Comparison of ENCODE assay signal across 13 cellular contexts in the genomic region with DNA sequence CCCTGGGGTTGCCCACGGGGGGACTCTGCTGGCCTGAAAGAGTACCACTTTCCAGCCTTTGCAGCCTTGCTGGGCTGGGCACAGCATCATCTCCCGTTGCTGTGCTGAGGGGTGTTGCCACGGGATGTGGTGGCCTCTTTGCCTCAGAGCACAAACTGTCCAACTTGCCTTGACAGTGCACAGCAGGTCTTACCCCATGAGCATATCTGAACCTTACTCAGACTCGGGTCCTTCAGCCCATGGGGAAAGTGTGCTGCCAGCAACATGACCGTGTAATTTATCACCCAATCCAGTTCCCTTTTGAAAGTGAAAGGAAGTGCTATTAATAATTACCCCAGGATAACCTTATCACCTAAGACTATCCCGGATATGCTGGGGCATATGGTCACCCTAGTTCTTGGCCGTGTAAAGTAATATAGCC. TPM values are rescaled to one million over a fixed set of nuclear protein-coding genes. Genes with fewer than 3 reads are reported as not detected.
A peak's percentile ranks its signal among the peaks of the same experiment; 100 is the strongest.
DNase-seq lines count a peak whose midpoint lies in the region; ATAC-seq, FAIRE-seq and TF ChIP-seq lines count a peak whose summit lies in the region.
"Had no signal": no experiment of that assay in that cellular context is flagged by ENCODE, and none has a peak within 500 bp of the region (broad histone marks: within the 10 kb centered on the region; RNA-seq: fewer than 3 reads in every experiment).

No MANE protein-coding gene starts in this region.

- no peaks in the 10 kb centered on the region for H3K27me3 ChIP-seq in trophoblast cell (ENCODE audit: insufficient read depth, low read length)

- POLR2A ChIA-PET in A549 (lab: Yijun Ruan, JAX) = no interaction called here

- intact Hi-C loops in left ventricle myocardium superior (cut with micrococcal nuclease) = no loop called here

- no peak overlapping the region for H3K14ac ChIP-seq in trophoblast cell (ENCODE audit: low read length)

- no peak overlapping the region for H3K4me3 ChIP-seq in A549
- H3K4me3 ChIP-seq in trophoblast cell (ENCODE audit: low read depth, low read length) = no peak overlapping the region

- ATAC-seq in A549 = peak; percentile 47 to 53; a peak in 4 of 6 replicates
- ATAC-seq in GM21447 (IDR thresholded peaks at IDR 0.05; ENCODE audit: unreplicated experiment) = peak; percentile 95
- peak; percentile 84 for ATAC-seq in HG03575 (IDR thresholded peaks at IDR 0.05; ENCODE audit: extremely low read depth, insufficient number of reproducible peaks, low FRiP score, unreplicated experiment)
- ATAC-seq in left ventricle myocardium superior = peak; percentile 81
- ATAC-seq in GM21717 (IDR thresholded peaks at IDR 0.05; ENCODE audit: unreplicated experiment) = no peak
- ATAC-seq in SK-N-SH treated with all-trans-retinoic acid at 6 μM for 48 hours = no peak

- no peak overlapping the region for H2BK120ac ChIP-seq in trophoblast cell (ENCODE audit: insufficient read depth, low read length, poor library complexity)

- H3K9me3 ChIP-seq in A549 = no peaks in the 10 kb centered on the region
- no peaks in the 10 kb centered on the region for H3K9me3 ChIP-seq in trophoblast cell (ENCODE audit: insufficient read depth, low read depth, low read length)

- no peak for TF ChIP-seq EP300 in A549 (IDR thresholded peaks at IDR 0.05)

- no peak overlapping the region for H2AFZ ChIP-seq in trophoblast cell (ENCODE audit: insufficient read depth, low read length, poor library complexity)

- H3K4me2 ChIP-seq in A549 (peak overlapping the region; percentile 14; the same call in 2 of the 3 replicates), trophoblast cell (ENCODE audit: low read length) (no peak overlapping the region)

- DNase-seq in A549 (ENCODE audit: low read depth in 1 of 2, low spot score in 1 of 2) (peak in 1 of 2 experiments; percentile 14), left ventricle myocardium superior (no peak), trophoblast cell (no peak), LoVo (ENCODE audit: low spot score) (no peak)
- DNase-seq: activated gamma-delta T cell, substantia nigra had no signal

- no peaks in the 10 kb centered on the region for H3K79me2 ChIP-seq in trophoblast cell (ENCODE audit: control insufficient read depth, insufficient read depth, low read length, poor library complexity)

- H3K23ac ChIP-seq in trophoblast cell (ENCODE audit: low read length) = no peak overlapping the region

- H3K36me3 ChIP-seq in trophoblast cell (ENCODE audit: control insufficient read depth in 1 of 2, insufficient read depth in 2 of 2, low read length in 2 of 2) = no peaks in the 10 kb centered on the region

- no peak overlapping the region for H3K18ac ChIP-seq in trophoblast cell (ENCODE audit: low read length)

- no peak overlapping the region for H4K8ac ChIP-seq in trophoblast cell (ENCODE audit: low read depth, low read length)

- CTCF ChIA-PET in A549 (lab: Yijun Ruan, JAX) = no interaction called here

- 38% methylated on average over 6 of the region's 7 CpGs for WGBS in A549 (ENCODE audit: missing lambda C conversion rate)
- WGBS in trophoblast cell (ENCODE audit: extremely low coverage, insufficient coverage, insufficient read length) = no CpG with 5 or more reads among the region's 7 CpGs

- H4K91ac ChIP-seq in trophoblast cell (ENCODE audit: low read depth, low read length) = no peak overlapping the region

- H2AK5ac ChIP-seq in trophoblast cell (ENCODE audit: low read length) = no peak overlapping the region

- TF ChIP-seq RAD21 in A549 (conservative IDR thresholded peaks at IDR 0.05 in 1 of 2, IDR thresholded peaks at IDR 0.05 in 1 of 2) = no peak

- no peak for TF ChIP-seq CTCF in A549 (IDR thresholded peaks at IDR 0.05)

- H3K4me1 ChIP-seq in A549 (peaks cover 9% of the 10 kb centered on the region; the same call in 1 of the 3 replicates), trophoblast cell (ENCODE audit: control insufficient read depth in 1 of 2, insufficient read depth in 2 of 2, low read length in 2 of 2) (no peaks in the 10 kb centered on the region)

- no peak overlapping the region for H3K9ac ChIP-seq in trophoblast cell (ENCODE audit: low read length)

- H2BK5ac ChIP-seq in trophoblast cell (ENCODE audit: low read depth, low read length, poor library complexity) = no peak overlapping the region

- FAIRE-seq in A549 (lab: Jason Lieb, UNC) = peak; percentile 79
- FAIRE-seq: keratinocyte, TTC549 had no signal

- H3K27ac ChIP-seq in A549 = peak overlapping the region in 1 of 2 experiments; percentile 32; a peak in 2 of 6 replicates
- H3K27ac ChIP-seq in trophoblast cell (ENCODE audit: low read depth, low read length) = no peak overlapping the region
- H3K27ac ChIP-seq: HL-60 had no signal

- no peak overlapping the region for H4K12ac ChIP-seq in trophoblast cell (ENCODE audit: low read depth, low read length)

- H3K4ac ChIP-seq in trophoblast cell (ENCODE audit: low read depth, low read length) = no peak overlapping the region

- H2BK12ac ChIP-seq in trophoblast cell (ENCODE audit: low read length) = no peak overlapping the region

- TF ChIP-seq POLR2A in A549 (IDR thresholded peaks at IDR 0.05; ENCODE audit: low read length) = no peak

- no peaks in the 10 kb centered on the region for H3K79me1 ChIP-seq in trophoblast cell (ENCODE audit: low read length)

TF ChIP-seq in A549, 52 proteins besides CTCF, POLR2A, EP300 and RAD21 (continues in another document):
- no peak for TF ChIP-seq POLR2AphosphoS2 (conservative IDR thresholded peaks at IDR 0.05; ENCODE audit: low read length)
- TF ChIP-seq CBX2 (IDR thresholded peaks at IDR 0.05; ENCODE audit: borderline replicate concordance, low read depth) = no peak
- TF ChIP-seq, protein P1, sequence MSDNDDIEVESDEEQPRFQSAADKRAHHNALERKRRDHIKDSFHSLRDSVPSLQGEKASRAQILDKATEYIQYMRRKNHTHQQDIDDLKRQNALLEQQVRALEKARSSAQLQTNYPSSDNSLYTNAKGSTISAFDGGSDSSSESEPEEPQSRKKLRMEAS (IDR thresholded peaks at IDR 0.05) = no peak
- TF ChIP-seq, protein P2, sequence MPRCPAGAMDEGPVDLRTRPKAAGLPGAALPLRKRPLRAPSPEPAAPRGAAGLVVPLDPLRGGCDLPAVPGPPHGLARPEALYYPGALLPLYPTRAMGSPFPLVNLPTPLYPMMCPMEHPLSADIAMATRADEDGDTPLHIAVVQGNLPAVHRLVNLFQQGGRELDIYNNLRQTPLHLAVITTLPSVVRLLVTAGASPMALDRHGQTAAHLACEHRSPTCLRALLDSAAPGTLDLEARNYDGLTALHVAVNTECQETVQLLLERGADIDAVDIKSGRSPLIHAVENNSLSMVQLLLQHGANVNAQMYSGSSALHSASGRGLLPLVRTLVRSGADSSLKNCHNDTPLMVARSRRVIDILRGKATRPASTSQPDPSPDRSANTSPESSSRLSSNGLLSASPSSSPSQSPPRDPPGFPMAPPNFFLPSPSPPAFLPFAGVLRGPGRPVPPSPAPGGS (IDR thresholded peaks at IDR 0.05) = no peak
- TF ChIP-seq CHD2 (IDR thresholded peaks at IDR 0.05; ENCODE audit: low read length, partially characterized antibody) = no peak
- TF ChIP-seq RCOR1 (IDR thresholded peaks at IDR 0.05; ENCODE audit: low read depth, low read length) = no peak
- TF ChIP-seq BHLHE40 (IDR thresholded peaks at IDR 0.05; ENCODE audit: low read depth, low read length) = no peak

TF ChIP-seq in SK-N-SH treated with all-trans-retinoic acid at 6 μM for 48 hours, 23 proteins besides CTCF, POLR2A, EP300 and RAD21 (continues in another document):
- TF ChIP-seq, protein P3, sequence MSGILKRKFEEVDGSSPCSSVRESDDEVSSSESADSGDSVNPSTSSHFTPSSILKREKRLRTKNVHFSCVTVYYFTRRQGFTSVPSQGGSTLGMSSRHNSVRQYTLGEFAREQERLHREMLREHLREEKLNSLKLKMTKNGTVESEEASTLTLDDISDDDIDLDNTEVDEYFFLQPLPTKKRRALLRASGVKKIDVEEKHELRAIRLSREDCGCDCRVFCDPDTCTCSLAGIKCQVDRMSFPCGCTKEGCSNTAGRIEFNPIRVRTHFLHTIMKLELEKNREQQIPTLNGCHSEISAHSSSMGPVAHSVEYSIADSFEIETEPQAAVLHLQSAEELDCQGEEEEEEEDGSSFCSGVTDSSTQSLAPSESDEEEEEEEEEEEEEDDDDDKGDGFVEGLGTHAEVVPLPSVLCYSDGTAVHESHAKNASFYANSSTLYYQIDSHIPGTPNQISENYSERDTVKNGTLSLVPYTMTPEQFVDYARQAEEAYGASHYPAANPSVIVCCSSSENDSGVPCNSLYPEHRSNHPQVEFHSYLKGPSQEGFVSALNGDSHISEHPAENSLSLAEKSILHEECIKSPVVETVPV (CRISPR knock-in tag; IDR thresholded peaks at IDR 0.05) = no peak
- TF ChIP-seq, protein P4, sequence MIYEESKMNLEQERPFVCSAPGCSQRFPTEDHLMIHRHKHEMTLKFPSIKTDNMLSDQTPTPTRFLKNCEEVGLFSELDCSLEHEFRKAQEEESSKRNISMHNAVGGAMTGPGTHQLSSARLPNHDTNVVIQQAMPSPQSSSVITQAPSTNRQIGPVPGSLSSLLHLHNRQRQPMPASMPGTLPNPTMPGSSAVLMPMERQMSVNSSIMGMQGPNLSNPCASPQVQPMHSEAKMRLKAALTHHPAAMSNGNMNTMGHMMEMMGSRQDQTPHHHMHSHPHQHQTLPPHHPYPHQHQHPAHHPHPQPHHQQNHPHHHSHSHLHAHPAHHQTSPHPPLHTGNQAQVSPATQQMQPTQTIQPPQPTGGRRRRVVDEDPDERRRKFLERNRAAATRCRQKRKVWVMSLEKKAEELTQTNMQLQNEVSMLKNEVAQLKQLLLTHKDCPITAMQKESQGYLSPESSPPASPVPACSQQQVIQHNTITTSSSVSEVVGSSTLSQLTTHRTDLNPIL (CRISPR knock-in tag; IDR thresholded peaks at IDR 0.05; ENCODE audit: low read depth) = no peak
- no peak for TF ChIP-seq OSR1 (CRISPR knock-in tag; IDR thresholded peaks at IDR 0.05)
- TF ChIP-seq RARB (CRISPR knock-in tag; IDR thresholded peaks at IDR 0.05) = no peak

RNA-seq across cellular contexts. Expression of a gene that starts 46.8 kb away (rescaled TPM):
- polyA plus RNA-seq in A549 (2011; rRNA removed) (11.6 and 13.8 TPM in 2 replicates), A549 (2017; fragmentation: RNase III; extraction: RNeasy Plus Mini Kit Qiagen cat#74134 plus additional on column Dnase treatment) (8.5 to 8.8 TPM (median 8.8 TPM) in 3 replicates)
- polyA plus RNA-seq in A549 (2012; cell fraction: cytosol; rRNA removed) = 6.3 and 6.9 TPM in 2 replicates
- 8.8 and 11.8 TPM in 2 replicates for polyA plus RNA-seq in A549 (2012; cell fraction: nucleus; rRNA removed)
- polyA minus RNA-seq in A549 (2011; rRNA and poly(A)+ RNA removed) = 9.2 and 15.5 TPM in 2 replicates
- total RNA-seq in left ventricle myocardium superior = 5.0 TPM
- polyA plus RNA-seq in trophoblast cell (2013) = 0.14 and 0.17 TPM in 2 replicates

Comparison
In these comparisons a context has a peak if more than half of its experiments do, and no peak if none do; other contexts are left out.
1. ATAC-seq: peak in A549 (2 of 2), GM21447 (single experiment), HG03575 (single experiment) and left ventricle myocardium superior (single experiment); none in GM21717 (single experiment) and SK-N-SH treated with all-trans-retinoic acid at 6 μM for 48 hours (single experiment).